9 cellular contexts compared by ENCODE assay signal in the genomic region with DNA sequence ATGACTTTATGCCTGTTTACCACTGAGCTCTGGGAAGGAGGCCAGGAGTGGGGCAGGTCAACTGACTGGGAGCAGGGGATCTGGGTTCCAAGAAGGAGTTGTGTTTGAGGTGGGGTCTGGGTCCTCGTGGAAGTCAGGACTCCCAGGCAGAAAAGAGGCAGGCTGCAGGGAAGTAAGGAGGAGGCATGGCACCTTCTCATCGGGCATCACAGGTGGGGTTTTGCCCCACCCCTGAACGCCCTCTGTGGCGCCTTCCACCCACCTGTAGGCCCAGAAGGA. TPM values are rescaled to one million over a fixed set of nuclear protein-coding genes. Genes with fewer than 3 reads are reported as not detected.
DNase-seq lines count a peak whose midpoint lies in the region; ATAC-seq and TF ChIP-seq lines count a peak whose summit lies in the region.
"Had no signal": no experiment of that assay in that cellular context is flagged by ENCODE, and none has a peak within 500 bp of the region (broad histone marks: within the 10 kb centered on the region; RNA-seq: fewer than 3 reads in every experiment).

No MANE protein-coding gene starts in this region.

- no peak overlapping the region for H3K27ac Mint-ChIP-seq in GM23338
- H3K27ac Mint-ChIP-seq in activated CD4-positive, alpha-beta memory T cell treated with anti-CD3 and anti-CD28 coated beads, Interleukin-2, amount 10 ng/mL, durations not matched to agents 7 days and 5 days = peak overlapping the region; percentile 85

- H2AFZ ChIP-seq in GM23338 = no peak overlapping the region

- POLR2A ChIA-PET in activated CD4-positive, alpha-beta memory T cell treated with anti-CD3 and anti-CD28 coated beads, Interleukin-2, amount 10 ng/mL, durations not matched to agents 7 days and 5 days (lab: Charles Lee) = interaction anchor here (0.7 to 9.3 kb wide), 19 partner anchors 8 to 169 kb away, joined by 3 to 97 read pairs (median 5); partner anchors contain the start of genes CBLN3, CHMP4A, DHRS1 and EMC9
- POLR2A ChIA-PET in HEK293T (lab: Yijun Ruan, JAX) = interaction anchor here (0.6 to 2.8 kb wide), 2 partner anchors 8 to 11 kb away, joined by 3 to 15 read pairs; partner anchors contain the start of genes DHRS1 and NOP9

- CTCF ChIA-PET in activated CD4-positive, alpha-beta memory T cell treated with anti-CD3 and anti-CD28 coated beads, Interleukin-2, amount 10 ng/mL, durations not matched to agents 7 days and 5 days (lab: Charles Lee) = interaction anchor here (0.9 to 9.0 kb wide), 16 partner anchors 11 to 253 kb away, joined by 3 to 144 read pairs (median 6); partner anchors contain the start of genes ADCY4, DHRS1, KHNYN and NOP9
- CTCF ChIA-PET in HEK293T (lab: Yijun Ruan, JAX) = no interaction called here

- H3K27me3 Mint-ChIP-seq in GM23338 (ENCODE audit: insufficient read depth, low read depth, poor library complexity) = peaks cover 31% of the 10 kb centered on the region
- H3K27me3 Mint-ChIP-seq in activated CD4-positive, alpha-beta memory T cell treated with anti-CD3 and anti-CD28 coated beads, Interleukin-2, amount 10 ng/mL, durations not matched to agents 7 days and 5 days = no peaks in the 10 kb centered on the region

- H3K36me3 ChIP-seq in GM23338 (ENCODE audit: insufficient read depth) (no peaks in the 10 kb centered on the region), right atrium auricular region (peaks cover 20% of the 10 kb centered on the region), spleen (peaks cover 3 to 45% (median 26%) of the 10 kb centered on the region in 6 donors)

- no peaks in the 10 kb centered on the region; the same call in none of the 2 replicates for H4K20me1 ChIP-seq in GM23338 (replicated peaks; ENCODE audit: insufficient read depth)

- 6 to 11% (median 11%) methylated on average over 3 to 4 of the region's 4 CpGs for WGBS in spleen, 5 donors

- no peaks in the 10 kb centered on the region for H3K9me3 Mint-ChIP-seq in GM23338
- no peaks in the 10 kb centered on the region for H3K9me3 Mint-ChIP-seq in activated CD4-positive, alpha-beta memory T cell treated with anti-CD3 and anti-CD28 coated beads, Interleukin-2, amount 10 ng/mL, durations not matched to agents 7 days and 5 days

- no peaks in the 10 kb centered on the region for H3K79me2 ChIP-seq in GM23338 (replicated peaks; ENCODE audit: insufficient read depth)

- no peaks in the 10 kb centered on the region for H3F3A ChIP-seq in GM23338 (replicated peaks; ENCODE audit: low read depth)

- no peak for ATAC-seq in GM23338

- TF ChIP-seq CTCF in GM23338 (conservative IDR thresholded peaks at IDR 0.05; ENCODE audit: low read depth in 2 of 2) (no peak), right atrium auricular region (IDR thresholded peaks at IDR 0.05) (no peak), spleen (IDR thresholded peaks at IDR 0.05 in 8 of 11, conservative IDR thresholded peaks at IDR 0.05 in 3 of 11) (no peak)

- DNase-seq in GM23338 (ENCODE audit: low spot score) = no peak
- no peak for DNase-seq in activated CD4-positive, alpha-beta memory T cell treated with anti-CD3 and anti-CD28 coated beads, Interleukin-2, amount 10 ng/mL, durations not matched to agents 7 days and 5 days
- DNase-seq in right atrium auricular region (ENCODE audit: low spot score) = no peak
- DNase-seq in spleen = no peak
- no peak for DNase-seq in SHP77 treated with DMSO at 0.1 percent for 48 hours (lab: John Stamatoyannopoulos, UW)
- no peak for DNase-seq in HEK293T (ENCODE audit: extremely low spot score)
- DNase-seq in NCI-H1694 (lab: John Stamatoyannopoulos, UW) = no peak
- no peak for DNase-seq in stimulated activated naive CD4-positive, alpha-beta T cell (lab: John Stamatoyannopoulos, UW)
- DNase-seq: NCI-H1694 treated with DMSO at 0.1 percent for 48 hours had no signal

- peaks cover 39% of the 10 kb centered on the region for H3K36me3 Mint-ChIP-seq in GM23338 (ENCODE audit: low read depth)
- H3K36me3 Mint-ChIP-seq in activated CD4-positive, alpha-beta memory T cell treated with anti-CD3 and anti-CD28 coated beads, Interleukin-2, amount 10 ng/mL, durations not matched to agents 7 days and 5 days (ENCODE audit: low read depth) = peaks cover 70% of the 10 kb centered on the region

- peaks cover 17% of the 10 kb centered on the region; the same call in 1 of the 2 replicates for H3K27me3 ChIP-seq in GM23338 (ENCODE audit: insufficient read depth)
- no peaks in the 10 kb centered on the region for H3K27me3 ChIP-seq in right atrium auricular region
- H3K27me3 ChIP-seq in spleen (replicated peaks in 1 of 7) = no peaks in the 10 kb centered on the region

- H3K4me2 ChIP-seq in GM23338 = peak overlapping the region; percentile 68; the same call in 1 of the 2 replicates

- no peaks in the 10 kb centered on the region for H3K9me3 ChIP-seq in right atrium auricular region
- no peaks in the 10 kb centered on the region for H3K9me3 ChIP-seq in spleen

- no peak for TF ChIP-seq POLR2A in spleen (IDR thresholded peaks at IDR 0.05)

- H3K4me3 ChIP-seq in GM23338 (peak overlapping the region; percentile 51; the same call in 1 of the 2 replicates), right atrium auricular region (peak overlapping the region; percentile 37 to 64), spleen (peak overlapping the region; percentile 64 to 88 (median 76))

- intact Hi-C loops in spleen (cut with DNase I; ENCODE audit: low total_unique reads) = no loop called here

- peaks cover 15% of the 10 kb centered on the region for H3K4me1 Mint-ChIP-seq in GM23338
- peaks cover 69% of the 10 kb centered on the region for H3K4me1 Mint-ChIP-seq in activated CD4-positive, alpha-beta memory T cell treated with anti-CD3 and anti-CD28 coated beads, Interleukin-2, amount 10 ng/mL, durations not matched to agents 7 days and 5 days

- H3K27ac ChIP-seq in GM23338 (ENCODE audit: low read depth) = no peak overlapping the region
- peak overlapping the region; percentile 75 to 86 for H3K27ac ChIP-seq in right atrium auricular region
- peak overlapping the region; percentile 91 to 98 (median 96) for H3K27ac ChIP-seq in spleen

- no peaks in the 10 kb centered on the region for H3K9me2 ChIP-seq in GM23338 (ENCODE audit: insufficient read depth)

- H3K4me1 ChIP-seq in GM23338 (ENCODE audit: insufficient read depth) (peaks cover 4% of the 10 kb centered on the region; the same call in 1 of the 2 replicates), right atrium auricular region (peaks cover 0 to 58% of the 10 kb centered on the region in 2 donors), spleen (peaks cover 55 to 100% (median 87%) of the 10 kb centered on the region in 6 donors)

- H3K4me3 Mint-ChIP-seq in GM23338 = peak overlapping the region; percentile 63
- H3K4me3 Mint-ChIP-seq in activated CD4-positive, alpha-beta memory T cell treated with anti-CD3 and anti-CD28 coated beads, Interleukin-2, amount 10 ng/mL, durations not matched to agents 7 days and 5 days = peak overlapping the region; percentile 87

TF ChIP-seq in GM23338, 12 proteins besides CTCF, POLR2A, EP300 and RAD21 (continues in another document):
- TF ChIP-seq STAT1 (IDR thresholded peaks at IDR 0.05; ENCODE audit: unreplicated experiment) (no peak), EZH2 (IDR thresholded peaks at IDR 0.05; ENCODE audit: low read depth, unreplicated experiment) (no peak)

TF ChIP-seq in HEK293T, 16 proteins besides CTCF, POLR2A, EP300 and RAD21 (continues in another document):
- TF ChIP-seq LEF1 (IDR thresholded peaks at IDR 0.05; ENCODE audit: borderline replicate concordance) = no peak
- TF ChIP-seq FOXM1 (IDR thresholded peaks at IDR 0.05; ENCODE audit: borderline replicate concordance) = no peak
- TF ChIP-seq HDGF (IDR thresholded peaks at IDR 0.05; ENCODE audit: borderline replicate concordance) = no peak
- no peak for TF ChIP-seq ARNT (IDR thresholded peaks at IDR 0.05)

RNA-seq across cellular contexts. Expression of gene LTB4R2, which starts 0.4 kb away (rescaled TPM):
- total RNA-seq in GM23338 (2014; rRNA removed; shearing (Covaris generic)) = 6.4 and 12.6 TPM in 2 replicates
- 0.40 and 0.47 TPM in 2 replicates for polyA plus RNA-seq in GM23338 (2016; fragmentation: Nextera tagmentation; extraction: Ambion mirVana)
- total RNA-seq in activated CD4-positive, alpha-beta memory T cell treated with anti-CD3 and anti-CD28 coated beads, Interleukin-2, amount 10 ng/mL, durations not matched to agents 7 days and 5 days = 10 to 100 TPM; 18.5 to 19.6 TPM
- 1 to 10 TPM in 1 of 2 donors, under 1 TPM in 1; 0.98 to 1.4 TPM for total RNA-seq in right atrium auricular region
- total RNA-seq in spleen = 10 to 100 TPM in 6 of 7 donors, 1 to 10 TPM in 1; 9.2 to 32.3 (median 18.1) TPM
- polyA plus RNA-seq in spleen = 1 to 10 TPM in 2 of 3 donors, under 1 TPM in 1; 0.83 to 4.0 (median 1.3) TPM

RNA-seq across cellular contexts. Expression of gene LTB4R, which starts 1.0 kb away (rescaled TPM):
- 4.7 and 7.9 TPM in 2 replicates for total RNA-seq in GM23338 (2014; rRNA removed; shearing (Covaris generic))
- polyA plus RNA-seq in GM23338 (2016; fragmentation: Nextera tagmentation; extraction: Ambion mirVana) (2.1 TPM in 2 replicates), spleen (10 to 100 TPM; 13.9 to 28.6 (median 28.6) TPM)
- total RNA-seq in activated CD4-positive, alpha-beta memory T cell treated with anti-CD3 and anti-CD28 coated beads, Interleukin-2, amount 10 ng/mL, durations not matched to agents 7 days and 5 days = 10 to 100 TPM; 36.1 to 37.9 TPM
- total RNA-seq in right atrium auricular region (1 to 10 TPM; 1.9 to 3.0 TPM), spleen (10 to 100 TPM; 20.9 to 50.4 (median 35.8) TPM)

RNA-seq across cellular contexts. Expression of gene CIDEB, which starts 2.5 kb away (rescaled TPM):
- total RNA-seq in GM23338 (2014; rRNA removed; shearing (Covaris generic)) = 4.6 and 8.9 TPM in 2 replicates
- 3.4 and 5.0 TPM in 2 replicates for polyA plus RNA-seq in GM23338 (2016; fragmentation: Nextera tagmentation; extraction: Ambion mirVana)
- total RNA-seq in activated CD4-positive, alpha-beta memory T cell treated with anti-CD3 and anti-CD28 coated beads, Interleukin-2, amount 10 ng/mL, durations not matched to agents 7 days and 5 days = 10 to 100 TPM; 38.4 to 39.6 TPM
- total RNA-seq in right atrium auricular region = 1 to 10 TPM; 2.0 to 6.6 TPM
- 100 to 1,000 TPM in 2 of 7 donors, 10 to 100 TPM in 5; 54.0 to 145 (median 88.8) TPM for total RNA-seq in spleen
- polyA plus RNA-seq in spleen = 10 to 100 TPM; 31.0 to 33.6 (median 31.4) TPM

RNA-seq across cellular contexts. Expression of gene NOP9, which starts 10.7 kb away (rescaled TPM):
- total RNA-seq in GM23338 (2014; rRNA removed; shearing (Covaris generic)) = 32.4 and 32.8 TPM in 2 replicates
- polyA plus RNA-seq in GM23338 (2016; fragmentation: Nextera tagmentation; extraction: Ambion mirVana) (7.9 and 8.2 TPM in 2 replicates), spleen (10 to 100 TPM in 1 of 3 donors, 1 to 10 TPM in 2; 4.5 to 12.1 (median 5.2) TPM)
- total RNA-seq in activated CD4-positive, alpha-beta memory T cell treated with anti-CD3 and anti-CD28 coated beads, Interleukin-2, amount 10 ng/mL, durations not matched to agents 7 days and 5 days = 10 to 100 TPM; 25.8 to 27.7 TPM
- total RNA-seq in right atrium auricular region (10 to 100 TPM; 13.9 to 15.5 TPM), spleen (10 to 100 TPM; 16.8 to 26.9 (median 22.9) TPM)

RNA-seq across cellular contexts. Expression of gene DHRS1, which starts 10.7 kb away (rescaled TPM):
- total RNA-seq in GM23338 (2014; rRNA removed; shearing (Covaris generic)) = 15.4 and 22.7 TPM in 2 replicates
- polyA plus RNA-seq in GM23338 (2016; fragmentation: Nextera tagmentation; extraction: Ambion mirVana) = 15.0 and 15.4 TPM in 2 replicates
- total RNA-seq in activated CD4-positive, alpha-beta memory T cell treated with anti-CD3 and anti-CD28 coated beads, Interleukin-2, amount 10 ng/mL, durations not matched to agents 7 days and 5 days = 10 to 100 TPM; 31.6 to 33.4 TPM
- 10 to 100 TPM; 10.1 to 13.7 TPM for total RNA-seq in right atrium auricular region
- total RNA-seq in spleen = 10 to 100 TPM; 29.9 to 56.1 (median 34.0) TPM
- polyA plus RNA-seq in spleen = 10 to 100 TPM; 22.0 to 38.2 (median 30.3) TPM
